In genomic region chr12:113347107-113347506, GRCh38 we compare ENCODE assay signal across 29 cellular contexts. TPM values are rescaled to one million over a fixed set of nuclear protein-coding genes. Genes with fewer than 3 reads are reported as not detected.
"Had no signal": no experiment of that assay in that cellular context is flagged by ENCODE, and none has a peak within 500 bp of the region (broad histone marks: within the 10 kb centered on the region; RNA-seq: fewer than 3 reads in every experiment).

No MANE protein-coding gene starts in this region.

- H3K9ac ChIP-seq: parathyroid adenoma had no signal

- H3K9me3 Mint-ChIP-seq: activated naive CD8-positive, alpha-beta T cell treated with anti-CD3 and anti-CD28 coated beads for 36 hours; activated T-cell treated with anti-CD3 and anti-CD28 coated beads, Interleukin-2, amount 50 U/mL, for 4 hours; activated T-helper 2 cell treated with anti-CD3 and anti-CD28 coated beads, Interferon-gamma antibody, Interleukin-2, Interleukin-4, amounts not matched to agents 10 μg/mL and 5 μg/mL and 100 μg/mL, durations not matched to agents 14 hours and 24 hours and 36 hours; central memory CD8-positive, alpha-beta T cell; memory B cell; nephron progenitor cell; stimulated activated naive CD8-positive, alpha-beta T cell treated with anti-CD3 and anti-CD28 coated beads, Interleukin-15, Interleukin-2, amounts not matched to agents 100 ng/mL and 50 ng/mL, for 24 hours had no signal

- H3K4me3 ChIP-seq: breast epithelium, dorsolateral prefrontal cortex, esophagus squamous epithelium, heart left ventricle, thyroid gland, upper lobe of right lung had no signal

- H3K27ac Mint-ChIP-seq: activated naive CD8-positive, alpha-beta T cell treated with anti-CD3 and anti-CD28 coated beads for 36 hours; activated T-helper 2 cell treated with anti-CD3 and anti-CD28 coated beads, Interferon-gamma antibody, Interleukin-2, Interleukin-4, amounts not matched to agents 10 μg/mL and 5 μg/mL and 100 μg/mL, durations not matched to agents 14 hours and 24 hours and 36 hours; memory B cell; nephron progenitor cell; stimulated activated naive CD8-positive, alpha-beta T cell treated with anti-CD3 and anti-CD28 coated beads, Interleukin-15, Interleukin-2, amounts not matched to agents 100 ng/mL and 50 ng/mL, for 24 hours had no signal

- H3K27me3 ChIP-seq: breast epithelium, dorsolateral prefrontal cortex, heart left ventricle, thyroid gland, upper lobe of right lung had no signal

- H3K79me2 ChIP-seq: parathyroid adenoma had no signal

- H3K27ac ChIP-seq: breast epithelium, dorsolateral prefrontal cortex, esophagus squamous epithelium, heart left ventricle, parathyroid adenoma, thyroid gland, upper lobe of right lung, WERI-Rb-1 had no signal

- H3K36me3 Mint-ChIP-seq: activated naive CD8-positive, alpha-beta T cell treated with anti-CD3 and anti-CD28 coated beads for 36 hours; memory B cell had no signal

- H3K36me3 ChIP-seq: breast epithelium, esophagus squamous epithelium, heart left ventricle, thyroid gland, upper lobe of right lung, WERI-Rb-1 had no signal

- H3K9me3 ChIP-seq: breast epithelium, esophagus squamous epithelium, heart left ventricle, thyroid gland, upper lobe of right lung had no signal

- ATAC-seq: activated T-cell treated with anti-CD3 and anti-CD28 coated beads, Interleukin-2, amount 50 U/mL, for 4 hours; heart left ventricle had no signal

- DNase-seq: activated CD4-positive, alpha-beta T cell treated with anti-CD3 and anti-CD28 coated beads, Interleukin-2, amount 50 U/mL, for 4 hours; activated CD8-positive, alpha-beta memory T cell treated with anti-CD3 and anti-CD28 coated beads for 24 hours; activated CD8-positive, alpha-beta memory T cell treated with anti-CD3 and anti-CD28 coated beads, Interleukin-2, amount 50 U/mL, for 4 hours; activated naive CD4-positive, alpha-beta T cell; activated naive CD8-positive, alpha-beta T cell treated with anti-CD3 and anti-CD28 coated beads for 36 hours; activated T-cell treated with anti-CD3 and anti-CD28 coated beads, Interleukin-2, amount 50 U/mL, for 4 hours; dorsolateral prefrontal cortex; esophagus squamous epithelium; heart left ventricle; islet precursor cell; left cardiac atrium; nephron progenitor cell; right cardiac atrium; stimulated activated CD4-positive, alpha-beta T cell treated with anti-CD3 and anti-CD28 coated beads, Interleukin-12 subunit alpha, Interleukin-12 subunit beta, amount 100 ng/mL, for 4 hours; substantia nigra; thyroid gland; upper lobe of right lung; WERI-Rb-1 had no signal

- H3K4me1 ChIP-seq: breast epithelium, esophagus squamous epithelium, heart left ventricle, parathyroid adenoma, thyroid gland, upper lobe of right lung had no signal

RNA-seq across cellular contexts. Expression of gene SDS, which starts 56.6 kb away (rescaled TPM):
- total RNA-seq: activated naive CD8-positive, alpha-beta T cell treated with anti-CD3 and anti-CD28 coated beads for 36 hours; activated T-helper 2 cell treated with anti-CD3 and anti-CD28 coated beads, Interferon-gamma antibody, Interleukin-2, Interleukin-4, amounts not matched to agents 10 μg/mL and 5 μg/mL and 100 μg/mL, durations not matched to agents 14 hours and 24 hours and 36 hours; astrocyte; myocyte; pulmonary artery endothelial cell; skeletal muscle tissue; T-helper 2 cell treated with Interferon-gamma antibody and Interleukin-4, amounts not matched to agents 100 ng/mL and 5 ng/mL, for 36 hours had no signal
